28 cellular contexts compared by ENCODE assay signal in genomic region chr3:135157045-135157444, GRCh38.
"Had no signal": no experiment of that assay in that cellular context is flagged by ENCODE, and none has a peak within 500 bp of the region (broad histone marks: within the 10 kb centered on the region; RNA-seq: fewer than 3 reads in every experiment).

No MANE protein-coding gene starts in this region.

- H3K36me3 ChIP-seq: neural progenitor cell, ovary, spleen, suprapubic skin, tibial artery, transverse colon, upper lobe of right lung, uterus had no signal

- H3K9ac ChIP-seq: neural progenitor cell, parathyroid adenoma had no signal

- H3K9me3 ChIP-seq: ovary, psoas muscle, spleen, suprapubic skin, testis, tibial artery, transverse colon, upper lobe of right lung, uterus had no signal

- H3K4me1 ChIP-seq: parathyroid adenoma, psoas muscle, spleen, suprapubic skin, testis, tibial artery, transverse colon, upper lobe of right lung, uterus had no signal

- H2AFZ ChIP-seq: neural progenitor cell, parathyroid adenoma had no signal

- DNase-seq: natural killer cell; occipital lobe; ovary; posterior cingulate gyrus; psoas muscle; right cardiac atrium; spleen; stimulated activated CD4-positive, alpha-beta T cell treated with anti-CD3 and anti-CD28 coated beads, Interleukin-12 subunit alpha, Interleukin-12 subunit beta, amount 100 ng/mL, for 4 hours; stimulated activated CD4-positive, alpha-beta T cell treated with anti-CD3 and anti-CD28 coated beads, Interleukin-1b, Interleukin-23, amount 100 ng/mL, for 48 hours; stimulated activated CD4-positive, alpha-beta T cell treated with anti-CD3 and anti-CD28 coated beads, Interleukin-4, amount 100 ng/mL, for 1 hour; stimulated activated CD4-positive, alpha-beta T cell treated with anti-CD3 and anti-CD28 coated beads, Interleukin-4, amount 100 ng/mL, for 4 hours; stimulated activated CD8-positive, alpha-beta memory T cell treated with anti-CD3 and anti-CD28 coated beads, Interleukin-4, amount 100 ng/mL, for 48 hours; stimulated activated naive CD4-positive, alpha-beta T cell; stimulated activated naive CD8-positive, alpha-beta T cell treated with anti-CD3 and anti-CD28 coated beads, Interleukin-15, amount 100 ng/mL, for 72 hours; stimulated activated naive CD8-positive, alpha-beta T cell treated with anti-CD3 and anti-CD28 coated beads, Interleukin-15, Interleukin-2, amounts not matched to agents 100 U/mL and 50 U/mL, for 24 hours; substantia nigra; testis; tibial artery; transverse colon; upper lobe of right lung; uterus had no signal

- ATAC-seq: natural killer cell; psoas muscle; right cardiac atrium; sciatic nerve; stimulated activated memory B cell treated with anti-CD40 and anti-IgM and Interleukin-4, amounts not matched to agents 10 μg/mL and 1 μg/mL and 100 μg/mL, for 72 hours; stimulated activated naive CD8-positive, alpha-beta T cell treated with anti-CD3 and anti-CD28 coated beads, Interleukin-15, amount 100 ng/mL, for 72 hours; stimulated activated naive CD8-positive, alpha-beta T cell treated with anti-CD3 and anti-CD28 coated beads, Interleukin-15, Interleukin-2, amounts not matched to agents 100 U/mL and 50 U/mL, for 24 hours; upper lobe of right lung had no signal

- H3K79me2 ChIP-seq: parathyroid adenoma had no signal

- H3K27ac ChIP-seq: neural progenitor cell, ovary, parathyroid adenoma, psoas muscle, skin epidermis, spleen, suprapubic skin, testis, tibial artery, transverse colon, upper lobe of right lung, uterus had no signal

- H3K4me2 ChIP-seq: neural progenitor cell, smooth muscle cell had no signal

- H3K4me3 ChIP-seq: neural progenitor cell, ovary, psoas muscle, skin epidermis, smooth muscle cell, spleen, suprapubic skin, testis, tibial artery, transverse colon, upper lobe of right lung, uterus had no signal

- H3K27me3 ChIP-seq: neural progenitor cell, ovary, spleen, suprapubic skin, testis, tibial artery, transverse colon, upper lobe of right lung, uterus had no signal
